Comparison of ENCODE assay signal across 8 cellular contexts in genomic region chr13:102597029-102598015, GRCh38. TPM values are rescaled to one million over a fixed set of nuclear protein-coding genes. Genes with fewer than 3 reads are reported as not detected.
A peak's percentile ranks its signal among the peaks of the same experiment; 100 is the strongest.
DNase-seq lines count a peak whose midpoint lies in the region; ATAC-seq lines count a peak whose summit lies in the region.

No MANE protein-coding gene starts in this region.

- under 1% methylated on average over 70 of the region's 70 CpGs for WGBS in right cardiac atrium

- peak overlapping the region; percentile 94 for H3K4me3 ChIP-seq in adipocyte (ENCODE audit: low read length)
- peak overlapping the region; percentile 96 for H3K4me3 ChIP-seq in right cardiac atrium (ENCODE audit: low read length)

- H3K9me3 ChIP-seq in adipocyte (ENCODE audit: control insufficient read depth, low read length) (no peaks in the 10 kb centered on the region), right cardiac atrium (ENCODE audit: control insufficient read depth, low read length) (no peaks in the 10 kb centered on the region)

- H3K27me3 ChIP-seq in adipocyte (replicated peaks; ENCODE audit: control insufficient read depth, insufficient read depth, low read length), result no peaks in the 10 kb centered on the region
- no peaks in the 10 kb centered on the region for H3K27me3 ChIP-seq in right cardiac atrium (ENCODE audit: control insufficient read depth, insufficient read depth)

- H3K4me1 ChIP-seq in adipocyte (ENCODE audit: control insufficient read depth, insufficient read depth, low read length) (peaks cover 26% of the 10 kb centered on the region), right cardiac atrium (ENCODE audit: control insufficient read depth, insufficient read depth, low read length) (peaks cover 8% of the 10 kb centered on the region)

- intact Hi-C loops in right cardiac atrium (cut with DNase I), result loop anchor here in 2 of 4 donors (5.0 kb wide), 1 partner anchor 250 kb away; the partner anchor contains the start of gene ERCC5 (in 2 of the 2)

- peak overlapping the region; percentile 92 for H3K27ac ChIP-seq in right cardiac atrium (ENCODE audit: low read length)

- peak overlapping the region; percentile 99 for H3K9ac ChIP-seq in adipocyte (ENCODE audit: low read length)

- H3K36me3 ChIP-seq in adipocyte (ENCODE audit: control insufficient read depth, insufficient read depth, low read length, severe bottlenecking), result no peaks in the 10 kb centered on the region

- DNase-seq in AG08395 (ENCODE audit: low spot score), result peak; percentile 13
- peak; percentile 73 for DNase-seq in OCI-M1 (lab: John Stamatoyannopoulos, UW)
- DNase-seq in adipocyte (ENCODE audit: low read depth), result peak; percentile 59
- peak; percentile 37 to 72 (median 70) for DNase-seq in right cardiac atrium
- peak; percentile 60 for DNase-seq in retina
- no peak for DNase-seq in globus pallidus (ENCODE audit: low spot score)

- ATAC-seq in GM18519 (IDR thresholded peaks at IDR 0.05; ENCODE audit: low FRiP score, unreplicated experiment) (peak; percentile 14), HG02981 (IDR thresholded peaks at IDR 0.05; ENCODE audit: unreplicated experiment) (peak; percentile 19), right cardiac atrium (peak; percentile 6 to 33)

RNA-seq across cellular contexts. Expression of gene TPP2, which starts 0.5 kb away (rescaled TPM):
- 10 to 100 TPM; 29.2 to 35.1 (median 32.7) TPM for total RNA-seq in right cardiac atrium
- polyA plus RNA-seq in right cardiac atrium, result 22.4 TPM
